8 cellular contexts compared by ENCODE assay signal in genomic region chr19:35142531-35143230, GRCh38. TPM values are rescaled to one million over a fixed set of nuclear protein-coding genes. Genes with fewer than 3 reads are reported as not detected.
DNase-seq lines count a peak whose midpoint lies in the region; ATAC-seq and TF ChIP-seq lines count a peak whose summit lies in the region.

No MANE protein-coding gene starts in this region.

- peaks cover 39% of the 10 kb centered on the region for H3F3A ChIP-seq in neural progenitor cell (ENCODE audit: low read depth)

- peaks cover 3% of the 10 kb centered on the region for H4K20me1 ChIP-seq in neural progenitor cell (ENCODE audit: low read depth)

- POLR2A ChIA-PET in activated CD8-positive, alpha-beta T cell treated with anti-CD3 and anti-CD28 coated beads for 36 hours (lab: Charles Lee) = interaction anchor here (0.6 to 1.9 kb wide), 6 partner anchors 12 to 153 kb away, joined by 3 to 10 read pairs (median 4); partner anchors contain the start of gene FXYD5

- H3K4me3 ChIP-seq in neural progenitor cell = peak overlapping the region; percentile 59
- H3K4me3 ChIP-seq in transverse colon = peak overlapping the region in 1 of 4 donors; percentile 43

- H3K9me3 ChIP-seq in neural progenitor cell (ENCODE audit: low read depth) (no peaks in the 10 kb centered on the region), transverse colon (no peaks in the 10 kb centered on the region)

- intact Hi-C loops in activated CD8-positive, alpha-beta T cell treated with anti-CD3 and anti-CD28 coated beads for 36 hours (cut with micrococcal nuclease) = loop anchor here (5.0 to 10.0 kb wide), 2 partner anchors 70 to 122 kb away; partner anchors contain the start of gene USF2
- intact Hi-C loops in transverse colon (cut with DNase I; ENCODE audit: low total_unique reads) = no loop called here

- peaks cover 58% of the 10 kb centered on the region for H3K27me3 ChIP-seq in neural progenitor cell
- peaks cover 24% of the 10 kb centered on the region for H3K27me3 ChIP-seq in transverse colon

- peak overlapping the region; percentile 97 for H2AFZ ChIP-seq in neural progenitor cell (replicated peaks)

- H3K27ac ChIP-seq in neural progenitor cell (no peak overlapping the region), transverse colon (no peak overlapping the region)

- TF ChIP-seq POLR2A in transverse colon (IDR thresholded peaks at IDR 0.05) = no peak

- peak; percentile 83 for TF ChIP-seq CTCF in activated CD8-positive, alpha-beta T cell treated with anti-CD3 and anti-CD28 coated beads for 36 hours (IDR thresholded peaks at IDR 0.05)
- TF ChIP-seq CTCF in neural progenitor cell (IDR thresholded peaks at IDR 0.05) (peak; percentile 76), transverse colon (IDR thresholded peaks at IDR 0.05) (peak in 3 of 5 experiments; percentile 71 to 81 (median 80))

- H3K36me3 ChIP-seq in neural progenitor cell = no peaks in the 10 kb centered on the region
- H3K36me3 ChIP-seq in transverse colon = no peaks in the 10 kb centered on the region

- peak overlapping the region; percentile 74 for H3K4me3 Mint-ChIP-seq in activated CD8-positive, alpha-beta T cell treated with anti-CD3 and anti-CD28 coated beads for 36 hours
- peak overlapping the region; percentile 82 to 85 for H3K4me3 Mint-ChIP-seq in effector memory CD8-positive, alpha-beta T cell
- peak overlapping the region; percentile 77 for H3K4me3 Mint-ChIP-seq in neural progenitor cell

- H3K4me1 ChIP-seq in neural progenitor cell (peaks cover 38% of the 10 kb centered on the region), transverse colon (peaks cover 9 to 47% (median 32%) of the 10 kb centered on the region in 4 donors)

- no peaks in the 10 kb centered on the region for H3K79me2 ChIP-seq in neural progenitor cell (ENCODE audit: low read depth)

- in situ Hi-C loops in transverse colon (cut with MboI; ENCODE audit: low pct_ligation_motif_present in 1 of 4, low pct_unique_long_range_greater_than_20kb in 1 of 4, low sequenced_read_pairs in 3 of 4) = no loop called here

- H3K4me1 Mint-ChIP-seq in activated CD8-positive, alpha-beta T cell treated with anti-CD3 and anti-CD28 coated beads for 36 hours (ENCODE audit: low read depth) = peaks cover 36% of the 10 kb centered on the region
- H3K4me1 Mint-ChIP-seq in effector memory CD8-positive, alpha-beta T cell (ENCODE audit: low read depth in 2 of 2) = peaks cover 33 to 39% of the 10 kb centered on the region in 2 donors
- peaks cover 51% of the 10 kb centered on the region for H3K4me1 Mint-ChIP-seq in neural progenitor cell

- H3K36me3 Mint-ChIP-seq in activated CD8-positive, alpha-beta T cell treated with anti-CD3 and anti-CD28 coated beads for 36 hours (ENCODE audit: low read depth) = no peaks in the 10 kb centered on the region
- H3K36me3 Mint-ChIP-seq in effector memory CD8-positive, alpha-beta T cell (ENCODE audit: insufficient read depth) = no peaks in the 10 kb centered on the region
- H3K36me3 Mint-ChIP-seq in neural progenitor cell = no peaks in the 10 kb centered on the region

- no peak overlapping the region for H3K9ac ChIP-seq in neural progenitor cell

- H3K4me2 ChIP-seq in neural progenitor cell = peak overlapping the region; percentile 93

- H3K27ac Mint-ChIP-seq in activated CD8-positive, alpha-beta T cell treated with anti-CD3 and anti-CD28 coated beads for 36 hours = no peak overlapping the region
- no peak overlapping the region for H3K27ac Mint-ChIP-seq in effector memory CD8-positive, alpha-beta T cell
- H3K27ac Mint-ChIP-seq in neural progenitor cell = no peak overlapping the region

- WGBS in transverse colon (ENCODE audit: low coverage in 1 of 2), 2 donors = 5% methylated on average over 27 of the region's 50 CpGs; no CpG with 5 or more reads in 1 of the 2 donors

- H3K9me3 Mint-ChIP-seq in activated CD8-positive, alpha-beta T cell treated with anti-CD3 and anti-CD28 coated beads for 36 hours = no peaks in the 10 kb centered on the region
- H3K9me3 Mint-ChIP-seq in effector memory CD8-positive, alpha-beta T cell = no peaks in the 10 kb centered on the region
- H3K9me3 Mint-ChIP-seq in neural progenitor cell = peaks cover 3% of the 10 kb centered on the region

- CTCF ChIA-PET in activated CD8-positive, alpha-beta T cell treated with anti-CD3 and anti-CD28 coated beads for 36 hours (lab: Charles Lee) = interaction anchor here (0.6 to 3.9 kb wide), 29 partner anchors 11 to 352 kb away, joined by 3 to 57 read pairs (median 4); partner anchors contain the start of genes FAM187B and FXYD5

- no peak for ATAC-seq in activated CD8-positive, alpha-beta T cell treated with anti-CD3 and anti-CD28 coated beads for 36 hours
- ATAC-seq in effector memory CD8-positive, alpha-beta T cell (replicated peaks) = peak; percentile 40
- ATAC-seq in GM18909 (IDR thresholded peaks at IDR 0.05; ENCODE audit: poor library complexity, unreplicated experiment) (no peak), HG02885 (IDR thresholded peaks at IDR 0.05; ENCODE audit: poor library complexity, unreplicated experiment) (no peak)

- TF ChIP-seq EP300 in transverse colon (IDR thresholded peaks at IDR 0.05; ENCODE audit: low read depth) = no peak

- DNase-seq in DMS53 treated with DMSO at 0.1 percent for 48 hours (lab: John Stamatoyannopoulos, UW; ENCODE audit: unreplicated experiment) (peak; percentile 58), NCI-H1105 treated with DMSO at 0.1 percent for 48 hours (lab: John Stamatoyannopoulos, UW) (peak; percentile 59), neural progenitor cell (ENCODE audit: low spot score) (peak; percentile 84), transverse colon (peak; percentile 67)
- DNase-seq in activated CD8-positive, alpha-beta T cell treated with anti-CD3 and anti-CD28 coated beads for 36 hours = peak; percentile 68
- DNase-seq in effector memory CD8-positive, alpha-beta T cell = peak; percentile 70 to 76 (median 70)

- peaks cover 7% of the 10 kb centered on the region for H3K27me3 Mint-ChIP-seq in activated CD8-positive, alpha-beta T cell treated with anti-CD3 and anti-CD28 coated beads for 36 hours
- peaks cover 0 to 6% of the 10 kb centered on the region in 2 donors for H3K27me3 Mint-ChIP-seq in effector memory CD8-positive, alpha-beta T cell
- peaks cover 35% of the 10 kb centered on the region for H3K27me3 Mint-ChIP-seq in neural progenitor cell (ENCODE audit: insufficient read depth, low read depth)

RNA-seq across cellular contexts. Expression of gene FXYD7, which starts 0.4 kb away (rescaled TPM):
- under 1 TPM in 1 of 2 experiments, not detected in 1; 0.38 TPM for total RNA-seq in activated CD8-positive, alpha-beta T cell treated with anti-CD3 and anti-CD28 coated beads for 36 hours
- total RNA-seq in neural progenitor cell (ENCODE audit: low replicate concordance) = 0.13 and 0.56 TPM in 2 replicates
- not detected for total RNA-seq in transverse colon

RNA-seq across cellular contexts. Expression of gene FXYD1, which starts 4.1 kb away (rescaled TPM):
- 1 to 10 TPM in 1 of 2 experiments, not detected in 1; 1.9 TPM for total RNA-seq in activated CD8-positive, alpha-beta T cell treated with anti-CD3 and anti-CD28 coated beads for 36 hours
- total RNA-seq in neural progenitor cell (ENCODE audit: low replicate concordance) (0.46 TPM in 1 of 2 replicates, not detected in the other), transverse colon (10 to 100 TPM in 2 of 4 donors, not detected in 2; 10.6 to 29.2 TPM)

RNA-seq across cellular contexts. Expression of gene LGI4, which starts 7.8 kb away (rescaled TPM):
- under 1 TPM; 0.25 to 0.27 TPM for total RNA-seq in activated CD8-positive, alpha-beta T cell treated with anti-CD3 and anti-CD28 coated beads for 36 hours
- total RNA-seq in neural progenitor cell (ENCODE audit: low replicate concordance) (0.81 TPM in 1 of 2 replicates, not detected in the other), transverse colon (10 to 100 TPM in 3 of 4 donors, 1 to 10 TPM in 1; 9.8 to 71.8 (median 25.9) TPM)

RNA-seq across cellular contexts. Expression of gene FXYD5, which starts 11.9 kb away (rescaled TPM):
- total RNA-seq in activated CD8-positive, alpha-beta T cell treated with anti-CD3 and anti-CD28 coated beads for 36 hours = 100 to 1,000 TPM; 225 to 241 TPM
- 7.8 and 11.6 TPM in 2 replicates for total RNA-seq in neural progenitor cell (ENCODE audit: low replicate concordance)
- total RNA-seq in transverse colon = 10 to 100 TPM in 2 of 4 donors, 1 to 10 TPM in 2; 2.0 to 57.2 (median 15.1) TPM

RNA-seq across cellular contexts. Expression of gene FXYD3, which starts 27.1 kb away (rescaled TPM):
- not detected for total RNA-seq in activated CD8-positive, alpha-beta T cell treated with anti-CD3 and anti-CD28 coated beads for 36 hours
- total RNA-seq in neural progenitor cell (ENCODE audit: low replicate concordance) (not detected in 2 replicates), transverse colon (1,000 to 10,000 TPM; 1,678 to 4,641 (median 3,622) TPM)
